9 cellular contexts compared by ENCODE assay signal in genomic region chr11:71454470-71455113, GRCh38. TPM values are rescaled to one million over a fixed set of nuclear protein-coding genes. Genes with fewer than 3 reads are reported as not detected.
DNase-seq lines count a peak whose midpoint lies in the region; ATAC-seq, FAIRE-seq and TF ChIP-seq lines count a peak whose summit lies in the region.
"Had no signal": no experiment of that assay in that cellular context is flagged by ENCODE, and none has a peak within 500 bp of the region (broad histone marks: within the 10 kb centered on the region; RNA-seq: fewer than 3 reads in every experiment).

No MANE protein-coding gene starts in this region.

- no peaks in the 10 kb centered on the region for H3K27me3 ChIP-seq in astrocyte (ENCODE audit: insufficient read depth, low read length)
- H3K27me3 ChIP-seq: stomach had no signal

- H3K9ac ChIP-seq in astrocyte (ENCODE audit: low read length): no peak overlapping the region

- DNase-seq in DMS153 (lab: John Stamatoyannopoulos, UW) (peak; percentile 4), DMS153 treated with DMSO at 0.1 percent for 48 hours (lab: John Stamatoyannopoulos, UW; ENCODE audit: unreplicated experiment) (no peak), NCI-H510A treated with DMSO at 0.1 percent for 48 hours (lab: John Stamatoyannopoulos, UW) (peak; percentile 28), astrocyte (ENCODE audit: low read depth) (no peak), neural crest cell (ENCODE audit: low read depth, low spot score) (no peak), ecto neural progenitor cell (ENCODE audit: low spot score) (no peak)
- DNase-seq: stomach had no signal

- peaks cover 21% of the 10 kb centered on the region for H3K79me2 ChIP-seq in astrocyte (ENCODE audit: insufficient read depth, low read length)

- H3K9me3 ChIP-seq in astrocyte (ENCODE audit: insufficient read depth, low read depth, low read length): no peaks in the 10 kb centered on the region
- H3K9me3 ChIP-seq: stomach had no signal

- peaks cover 12% of the 10 kb centered on the region for H3K4me1 ChIP-seq in astrocyte (ENCODE audit: insufficient read depth, low read length)

- H3K4me1 Mint-ChIP-seq in astrocyte (ENCODE audit: low read depth, unreplicated experiment) (peaks cover 10% of the 10 kb centered on the region), neural crest cell (peaks cover 49% of the 10 kb centered on the region)

- H3K4me3 ChIP-seq in astrocyte (ENCODE audit: insufficient read depth, low read depth, low read length): no peak overlapping the region

- H4K20me1 ChIP-seq in astrocyte (ENCODE audit: insufficient read depth, low read length): peaks cover 46% of the 10 kb centered on the region

- H3K27me3 Mint-ChIP-seq in astrocyte (ENCODE audit: low read depth, unreplicated experiment) (no peaks in the 10 kb centered on the region), neural crest cell (ENCODE audit: low read depth) (no peaks in the 10 kb centered on the region)

- no peak for FAIRE-seq in astrocyte (lab: Jason Lieb, UNC)

- H3K36me3 Mint-ChIP-seq in astrocyte (ENCODE audit: low read depth, unreplicated experiment): peaks cover 19% of the 10 kb centered on the region
- H3K36me3 Mint-ChIP-seq in neural crest cell (ENCODE audit: low read depth): no peaks in the 10 kb centered on the region

- TF ChIP-seq CTCF in astrocyte (IDR thresholded peaks at IDR 0.05; ENCODE audit: insufficient read depth, low read depth, low read length): no peak
- TF ChIP-seq CTCF in neural crest cell (conservative IDR thresholded peaks at IDR 0.05): no peak

- H3K9me3 Mint-ChIP-seq in astrocyte (ENCODE audit: unreplicated experiment) (no peaks in the 10 kb centered on the region), neural crest cell (no peaks in the 10 kb centered on the region)

- H3K4me3 Mint-ChIP-seq in astrocyte (ENCODE audit: unreplicated experiment): peak overlapping the region; percentile 94
- H3K4me3 Mint-ChIP-seq in neural crest cell: peak overlapping the region; percentile 77

- H3K27ac ChIP-seq in astrocyte (ENCODE audit: low read depth, low read length): no peak overlapping the region

- H3K27ac Mint-ChIP-seq in astrocyte (ENCODE audit: unreplicated experiment) (peak overlapping the region; percentile 26), neural crest cell (ENCODE audit: unreplicated experiment) (no peak overlapping the region)

- peaks cover 24% of the 10 kb centered on the region for H3K36me3 ChIP-seq in astrocyte (ENCODE audit: insufficient read depth, low read length)

- ATAC-seq in HG03135 (IDR thresholded peaks at IDR 0.05; ENCODE audit: unreplicated experiment): no peak
- no peak for ATAC-seq in HG02571 (IDR thresholded peaks at IDR 0.05; ENCODE audit: unreplicated experiment)

- H3K4me2 ChIP-seq in astrocyte (ENCODE audit: low read length): no peak overlapping the region

- H2AFZ ChIP-seq in astrocyte (ENCODE audit: low read depth, low read length): no peak overlapping the region

RNA-seq across cellular contexts. Expression of gene NADSYN1, which starts 1.6 kb away (rescaled TPM):
- total RNA-seq in astrocyte: 84.7 and 87.9 TPM in 2 replicates
- total RNA-seq in neural crest cell: 42.9 and 45.1 TPM in 2 replicates

RNA-seq across cellular contexts. Expression of gene DHCR7, which starts 6.4 kb away (rescaled TPM):
- total RNA-seq in astrocyte (76.1 and 92.8 TPM in 2 replicates), neural crest cell (193 and 208 TPM in 2 replicates)

Comparison
In these comparisons a context has a peak if more than half of its experiments do, and no peak if none do; other contexts are left out.
1. DNase-seq: peak in DMS153 (single experiment) and NCI-H510A treated with DMSO at 0.1 percent for 48 hours (single experiment); none in DMS153 treated with DMSO at 0.1 percent for 48 hours (single experiment), astrocyte (single experiment), neural crest cell (single experiment) and ecto neural progenitor cell (single experiment).